12 cellular contexts compared by ENCODE assay signal in the genomic region with DNA sequence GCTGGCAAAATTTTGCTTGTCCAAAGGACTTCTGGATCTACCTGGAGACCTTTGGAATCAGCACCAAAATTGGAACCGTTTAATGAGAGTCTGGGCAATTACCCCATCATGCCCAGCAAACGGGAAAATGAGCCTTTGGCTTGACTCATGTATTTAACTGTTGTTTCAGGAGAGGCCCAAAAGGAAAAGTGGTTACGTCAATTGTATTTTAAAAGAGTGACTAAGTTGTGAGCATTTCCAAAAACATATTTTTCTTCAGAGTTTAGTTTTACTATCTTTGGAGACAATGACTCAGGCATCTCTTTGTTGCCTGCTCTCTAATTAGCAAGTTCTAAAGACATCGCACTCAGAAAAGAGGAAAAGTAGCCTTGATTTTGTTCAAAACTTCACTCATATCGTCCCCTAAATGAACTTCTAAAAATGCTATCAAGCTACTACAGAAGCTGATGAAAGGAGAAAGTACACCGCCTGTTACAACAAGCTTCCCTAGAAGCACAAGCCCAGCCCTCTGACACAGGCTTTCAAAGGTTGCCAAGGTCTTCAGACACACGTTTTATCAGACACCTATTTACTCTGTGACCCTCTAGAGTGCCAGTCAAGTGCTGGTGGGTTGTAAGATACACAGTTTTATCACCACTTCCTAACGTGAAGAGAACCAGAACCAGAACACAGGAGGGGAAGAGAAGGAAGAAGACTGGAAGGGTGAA.
DNase-seq lines count a peak whose midpoint lies in the region; ATAC-seq, FAIRE-seq and TF ChIP-seq lines count a peak whose summit lies in the region.
"Had no signal": no experiment of that assay in that cellular context is flagged by ENCODE, and none has a peak within 500 bp of the region (broad histone marks: within the 10 kb centered on the region; RNA-seq: fewer than 3 reads in every experiment).

No MANE protein-coding gene starts in this region.

- DNase-seq in NCI-H2029 (lab: John Stamatoyannopoulos, UW) (peak; percentile 13), NCI-H2029 treated with DMSO at 0.1 percent for 48 hours (lab: John Stamatoyannopoulos, UW) (no peak), bronchial epithelial cell (ENCODE audit: low read depth) (peak; percentile 86), iPS-NIHi7 (ENCODE audit: extremely low spot score) (peak; percentile 14), aorta (no peak), GM19240 (ENCODE audit: insufficient read length, low spot score) (no peak)
- DNase-seq in natural killer cell treated with Interleukin-12 subunit alpha and Interleukin-12 subunit beta and Interleukin-15 and Interleukin-18, amount 100 ng/mL, for 72 hours (ENCODE audit: low spot score) = no peak
- DNase-seq in activated CD4-positive, alpha-beta T cell treated with anti-CD3 and anti-CD28 coated beads, Interleukin-2, amount 50 U/mL, for 4 hours = no peak
- DNase-seq: effector memory CD8-positive, alpha-beta T cell; GDM1; immature natural killer cell had no signal

- no peak overlapping the region for H3K27ac Mint-ChIP-seq in natural killer cell treated with Interleukin-12 subunit alpha and Interleukin-12 subunit beta and Interleukin-15 and Interleukin-18, amount 100 ng/mL, for 72 hours
- H3K27ac Mint-ChIP-seq: effector memory CD8-positive, alpha-beta T cell; immature natural killer cell had no signal

- WGBS in aorta, 2 donors = 5 to 6% methylated on average over 8 of the region's 8 CpGs

- intact Hi-C loops in aorta (cut with DNase I) = loop anchor here in 1 of 2 donors (5.0 kb wide), 2 partner anchors 34 to 144 kb away; partner anchors contain the start of gene TBX18

- no peaks in the 10 kb centered on the region for H3K4me1 Mint-ChIP-seq in natural killer cell treated with Interleukin-12 subunit alpha and Interleukin-12 subunit beta and Interleukin-15 and Interleukin-18, amount 100 ng/mL, for 72 hours (ENCODE audit: low read depth in 2 of 2)
- H3K4me1 Mint-ChIP-seq: immature natural killer cell had no signal

- H3K27ac ChIP-seq in aorta (ENCODE audit: low read depth in 1 of 2, low read length in 2 of 2) = peak overlapping the region; percentile 93 to 99
- H3K27ac ChIP-seq: 22Rv1 had no signal

- peak; percentile 81 for ATAC-seq in aorta (ENCODE audit: low FRiP score)
- ATAC-seq in natural killer cell treated with Interleukin-12 subunit alpha and Interleukin-12 subunit beta and Interleukin-15 and Interleukin-18, amount 100 ng/mL, for 72 hours = no peak
- ATAC-seq: effector memory CD8-positive, alpha-beta T cell had no signal

- H3K4me1 ChIP-seq in aorta (ENCODE audit: control insufficient read depth in 1 of 2, insufficient read depth in 2 of 2, low read length in 2 of 2) = peaks cover 0 to 2% of the 10 kb centered on the region in 2 donors

- peaks cover 24% of the 10 kb centered on the region for H3K9me3 Mint-ChIP-seq in natural killer cell treated with Interleukin-12 subunit alpha and Interleukin-12 subunit beta and Interleukin-15 and Interleukin-18, amount 100 ng/mL, for 72 hours

- no peak overlapping the region for H3K4me3 Mint-ChIP-seq in natural killer cell treated with Interleukin-12 subunit alpha and Interleukin-12 subunit beta and Interleukin-15 and Interleukin-18, amount 100 ng/mL, for 72 hours
- H3K4me3 Mint-ChIP-seq: effector memory CD8-positive, alpha-beta T cell; immature natural killer cell had no signal

- H3K36me3 ChIP-seq in bronchial epithelial cell (ENCODE audit: control insufficient read depth, insufficient read depth, low read length) (no peaks in the 10 kb centered on the region), aorta (ENCODE audit: control insufficient read depth in 1 of 2, insufficient read depth in 2 of 2, low read length in 1 of 2) (no peaks in the 10 kb centered on the region)

- H3K9me3 ChIP-seq in aorta (ENCODE audit: control insufficient read depth, low read length) = no peaks in the 10 kb centered on the region

- FAIRE-seq in bronchial epithelial cell (lab: Jason Lieb, UNC) = no peak

- TF ChIP-seq CTCF in bronchial epithelial cell (IDR thresholded peaks at IDR 0.05; ENCODE audit: insufficient read depth, low read length, severe bottlenecking) = no peak

- H3K27me3 ChIP-seq in bronchial epithelial cell (ENCODE audit: control insufficient read depth, insufficient read depth, low read length) (no peaks in the 10 kb centered on the region), aorta (ENCODE audit: control insufficient read depth in 1 of 2, insufficient read depth in 2 of 2, low read length in 1 of 2) (no peaks in the 10 kb centered on the region)

- H3K36me3 Mint-ChIP-seq in natural killer cell treated with Interleukin-12 subunit alpha and Interleukin-12 subunit beta and Interleukin-15 and Interleukin-18, amount 100 ng/mL, for 72 hours = no peaks in the 10 kb centered on the region

- no peak overlapping the region for H3K4me3 ChIP-seq in bronchial epithelial cell (ENCODE audit: low read depth, low read length)
- H3K4me3 ChIP-seq in aorta (ENCODE audit: low read length in 2 of 2) = peak overlapping the region in 1 of 2 donors; percentile 33

- H3K27me3 Mint-ChIP-seq in natural killer cell treated with Interleukin-12 subunit alpha and Interleukin-12 subunit beta and Interleukin-15 and Interleukin-18, amount 100 ng/mL, for 72 hours = no peaks in the 10 kb centered on the region
- H3K27me3 Mint-ChIP-seq: effector memory CD8-positive, alpha-beta T cell had no signal

Comparison
In these comparisons a context has a peak if more than half of its experiments do, and no peak if none do; other contexts are left out.
1. DNase-seq: peak in NCI-H2029 (single experiment), bronchial epithelial cell (single experiment) and iPS-NIHi7 (single experiment); none in NCI-H2029 treated with DMSO at 0.1 percent for 48 hours (single experiment), aorta (0 of 2), natural killer cell treated with Interleukin-12 subunit alpha and Interleukin-12 subunit beta and Interleukin-15 and Interleukin-18, amount 100 ng/mL, for 72 hours (single experiment), activated CD4-positive, alpha-beta T cell treated with anti-CD3 and anti-CD28 coated beads, Interleukin-2, amount 50 U/mL, for 4 hours (0 of 2) and GM19240 (single experiment).